In the genomic region with DNA sequence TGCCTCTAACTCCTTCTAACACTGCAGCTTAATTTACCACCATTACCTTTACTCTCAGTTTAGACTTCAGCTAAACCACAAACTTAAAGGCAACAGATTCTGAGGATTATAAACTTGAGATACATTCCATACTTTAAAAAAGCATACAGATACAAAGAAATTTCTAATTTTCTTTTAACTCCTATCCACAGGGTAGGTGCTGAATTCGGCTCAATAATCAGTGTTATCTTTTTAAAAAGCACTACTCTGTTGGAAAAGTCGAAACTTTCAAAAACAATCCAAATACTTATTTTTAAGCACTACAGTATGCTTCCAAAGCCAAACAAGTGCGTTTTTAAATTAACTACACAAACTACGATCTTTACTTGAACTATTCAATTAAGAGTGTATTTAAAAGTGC, we compare ENCODE assay signal across 8 cellular contexts. TPM values are rescaled to one million over a fixed set of nuclear protein-coding genes. Genes with fewer than 3 reads are reported as not detected.
DNase-seq lines count a peak whose midpoint lies in the region; ATAC-seq and TF ChIP-seq lines count a peak whose summit lies in the region.

No MANE protein-coding gene starts in this region.

- CTCF ChIA-PET in activated CD4-positive, alpha-beta T cell treated with anti-CD3 and anti-CD28 coated beads, Interleukin-2, amount 10 ng/mL, durations not matched to agents 7 days and 5 days (lab: Charles Lee), result interaction anchor here (1.1 to 1.6 kb wide), 2 partner anchors 34 to 199 kb away, joined by 3 to 4 read pairs; no protein-coding TSS in a partner anchor

- H3K4me1 ChIP-seq in left lung, result peaks cover 11 to 55% of the 10 kb centered on the region in 2 donors
- peaks cover 5% of the 10 kb centered on the region for H3K4me1 ChIP-seq in thymus (ENCODE audit: control insufficient read depth, insufficient read depth, low read length)

- peak overlapping the region; percentile 91 for H3K27ac Mint-ChIP-seq in activated CD4-positive, alpha-beta T cell treated with anti-CD3 and anti-CD28 coated beads, Interleukin-2, amount 10 ng/mL, durations not matched to agents 7 days and 5 days
- H3K27ac Mint-ChIP-seq in activated naive CD8-positive, alpha-beta T cell treated with anti-CD3 and anti-CD28 coated beads, Interleukin-2, amount 50 U/mL, for 24 hours, result peak overlapping the region; percentile 89

- peak overlapping the region in 1 of 2 donors; percentile 91 for H3K27ac ChIP-seq in left lung
- H3K27ac ChIP-seq in thymus (ENCODE audit: low read depth), result no peak overlapping the region

- H3K4me3 Mint-ChIP-seq in activated CD4-positive, alpha-beta T cell treated with anti-CD3 and anti-CD28 coated beads, Interleukin-2, amount 10 ng/mL, durations not matched to agents 7 days and 5 days, result peak overlapping the region; percentile 96
- H3K4me3 Mint-ChIP-seq in activated naive CD8-positive, alpha-beta T cell treated with anti-CD3 and anti-CD28 coated beads, Interleukin-2, amount 50 U/mL, for 24 hours, result peak overlapping the region; percentile 95

- H3K27me3 ChIP-seq in left lung (no peaks in the 10 kb centered on the region), thymus (ENCODE audit: control insufficient read depth, insufficient read depth) (no peaks in the 10 kb centered on the region)

- peaks cover 35% of the 10 kb centered on the region for H3K36me3 Mint-ChIP-seq in activated CD4-positive, alpha-beta T cell treated with anti-CD3 and anti-CD28 coated beads, Interleukin-2, amount 10 ng/mL, durations not matched to agents 7 days and 5 days (ENCODE audit: low read depth)
- peaks cover 45% of the 10 kb centered on the region for H3K36me3 Mint-ChIP-seq in activated naive CD8-positive, alpha-beta T cell treated with anti-CD3 and anti-CD28 coated beads, Interleukin-2, amount 50 U/mL, for 24 hours (ENCODE audit: low read depth)

- H3K9me3 Mint-ChIP-seq in activated CD4-positive, alpha-beta T cell treated with anti-CD3 and anti-CD28 coated beads, Interleukin-2, amount 10 ng/mL, durations not matched to agents 7 days and 5 days, result no peaks in the 10 kb centered on the region
- H3K9me3 Mint-ChIP-seq in activated naive CD8-positive, alpha-beta T cell treated with anti-CD3 and anti-CD28 coated beads, Interleukin-2, amount 50 U/mL, for 24 hours, result no peaks in the 10 kb centered on the region

- WGBS in thymus, result 20% methylated on average over 4 of the region's 4 CpGs

- H3K27me3 Mint-ChIP-seq in activated CD4-positive, alpha-beta T cell treated with anti-CD3 and anti-CD28 coated beads, Interleukin-2, amount 10 ng/mL, durations not matched to agents 7 days and 5 days, result no peaks in the 10 kb centered on the region
- no peaks in the 10 kb centered on the region for H3K27me3 Mint-ChIP-seq in activated naive CD8-positive, alpha-beta T cell treated with anti-CD3 and anti-CD28 coated beads, Interleukin-2, amount 50 U/mL, for 24 hours

- H3K9me3 ChIP-seq in left lung, result no peaks in the 10 kb centered on the region
- peaks cover 1% of the 10 kb centered on the region for H3K9me3 ChIP-seq in thymus (ENCODE audit: control insufficient read depth)

- peaks cover 63% of the 10 kb centered on the region for H3K4me1 Mint-ChIP-seq in activated CD4-positive, alpha-beta T cell treated with anti-CD3 and anti-CD28 coated beads, Interleukin-2, amount 10 ng/mL, durations not matched to agents 7 days and 5 days
- peaks cover 59% of the 10 kb centered on the region for H3K4me1 Mint-ChIP-seq in activated naive CD8-positive, alpha-beta T cell treated with anti-CD3 and anti-CD28 coated beads, Interleukin-2, amount 50 U/mL, for 24 hours

- POLR2A ChIA-PET in activated CD4-positive, alpha-beta T cell treated with anti-CD3 and anti-CD28 coated beads, Interleukin-2, amount 10 ng/mL, durations not matched to agents 7 days and 5 days (lab: Charles Lee), result no interaction called here

- peaks cover 0 to 34% of the 10 kb centered on the region in 2 donors for H3K36me3 ChIP-seq in left lung
- H3K36me3 ChIP-seq in thymus (ENCODE audit: control insufficient read depth, insufficient read depth), result peaks cover 11% of the 10 kb centered on the region

- ATAC-seq in activated naive CD8-positive, alpha-beta T cell treated with anti-CD3 and anti-CD28 coated beads, Interleukin-2, amount 50 U/mL, for 24 hours, result no peak
- no peak for ATAC-seq in left lung
- no peak for ATAC-seq in HG03432 (IDR thresholded peaks at IDR 0.05; ENCODE audit: unreplicated experiment)

- DNase-seq in activated CD4-positive, alpha-beta T cell treated with anti-CD3 and anti-CD28 coated beads, Interleukin-2, amount 10 ng/mL, durations not matched to agents 7 days and 5 days, result no peak
- DNase-seq in activated CD4-positive, alpha-beta T cell treated with anti-CD3 and anti-CD28 coated beads, Interleukin-2, amount 50 U/mL, for 1 hour, result no peak
- no peak for DNase-seq in activated naive CD8-positive, alpha-beta T cell treated with anti-CD3 and anti-CD28 coated beads, Interleukin-2, amount 50 U/mL, for 24 hours
- DNase-seq in left lung (no peak), DMS 273 (lab: John Stamatoyannopoulos, UW; ENCODE audit: unreplicated experiment) (no peak), DMS114 treated with DMSO at 0.1 percent for 48 hours (lab: John Stamatoyannopoulos, UW; ENCODE audit: unreplicated experiment) (no peak)

- intact Hi-C loops in left lung (cut with DNase I), result no loop called here

- TF ChIP-seq CTCF in left lung (IDR thresholded peaks at IDR 0.05), result no peak

- peak overlapping the region; percentile 73 to 87 for H3K4me3 ChIP-seq in left lung
- H3K4me3 ChIP-seq in thymus (ENCODE audit: low read length), result peak overlapping the region; percentile 89

RNA-seq across cellular contexts. Expression of gene SMNDC1, which starts 1.0 kb away (rescaled TPM):
- 10 to 100 TPM; 36.3 to 44.2 TPM for total RNA-seq in activated CD4-positive, alpha-beta T cell treated with anti-CD3 and anti-CD28 coated beads, Interleukin-2, amount 10 ng/mL, durations not matched to agents 7 days and 5 days
- total RNA-seq in left lung, result 10 to 100 TPM; 24.2 to 26.2 TPM
- 23.7 TPM for polyA plus RNA-seq in thymus
